Comparison of ENCODE assay signal across 23 cellular contexts in the genomic region with DNA sequence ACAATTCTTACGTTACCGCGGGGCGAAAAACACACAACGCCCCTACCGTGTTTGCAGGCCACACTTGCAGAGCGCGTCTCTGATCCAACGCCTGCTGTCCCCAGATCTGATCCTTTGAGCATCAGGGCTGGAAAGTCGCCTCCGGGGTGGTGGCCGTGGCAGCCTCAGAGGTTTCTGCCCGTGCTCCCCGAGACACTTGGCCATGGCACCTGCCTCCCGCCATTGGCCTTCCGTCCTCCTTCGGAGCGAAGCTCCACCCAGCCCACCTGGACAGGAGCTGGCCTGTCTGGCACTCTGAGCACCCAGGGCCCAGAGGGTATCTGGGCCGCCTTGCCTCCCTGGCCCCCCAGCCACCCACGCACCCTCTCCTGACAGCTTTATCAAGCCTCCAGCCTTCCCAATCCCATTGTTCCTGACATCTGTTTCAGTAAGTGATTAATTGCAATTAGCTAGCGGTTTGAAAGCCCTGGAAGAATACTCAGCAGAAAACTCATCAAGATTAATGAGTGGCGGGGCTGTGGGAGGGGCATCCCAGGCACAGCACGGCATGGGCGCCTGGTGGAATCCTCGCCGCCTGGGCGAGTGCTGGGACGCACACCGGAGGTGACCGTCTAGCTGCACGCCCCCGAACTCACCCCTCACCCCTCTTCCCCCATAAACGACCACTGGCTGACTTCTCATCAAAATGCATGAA.
DNase-seq lines count a peak whose midpoint lies in the region; ATAC-seq and TF ChIP-seq lines count a peak whose summit lies in the region.
"Had no signal": no experiment of that assay in that cellular context is flagged by ENCODE, and none has a peak within 500 bp of the region (broad histone marks: within the 10 kb centered on the region; RNA-seq: fewer than 3 reads in every experiment).

No MANE protein-coding gene starts in this region.

- in situ Hi-C loops in transverse colon (cut with MboI; ENCODE audit: low pct_ligation_motif_present in 1 of 4, low pct_unique_long_range_greater_than_20kb in 1 of 4, low sequenced_read_pairs in 3 of 4): loop anchor here in 2 of 4 donors (10.0 to 25.0 kb wide), 2 partner anchors 63 to 181 kb away; a partner anchor contains a TSS

- 90 to 91% methylated on average over 33 of the region's 33 CpGs for WGBS in heart right ventricle, 2 donors
- 92% methylated on average over 33 of the region's 33 CpGs; no CpG with 5 or more reads in 1 of the 2 donors for WGBS in transverse colon (ENCODE audit: low coverage in 1 of 2), 2 donors

- intact Hi-C loops in left cardiac atrium (cut with DNase I) (no loop called here), heart right ventricle (cut with DNase I) (no loop called here), left ventricle myocardium superior (cut with micrococcal nuclease) (no loop called here), transverse colon (cut with DNase I; ENCODE audit: low total_unique reads) (no loop called here)

- ATAC-seq in left cardiac atrium: no peak
- ATAC-seq in heart right ventricle: no peak
- no peak for ATAC-seq in left ventricle myocardium superior
- ATAC-seq in GM21576 (IDR thresholded peaks at IDR 0.05; ENCODE audit: unreplicated experiment): no peak
- ATAC-seq: activated CD8-positive, alpha-beta T cell treated with anti-CD3 and anti-CD28 coated beads for 36 hours; effector memory CD8-positive, alpha-beta T cell; gastroesophageal sphincter; naive thymus-derived CD8-positive, alpha-beta T cell had no signal

- H3K4me3 ChIP-seq in heart right ventricle: no peak overlapping the region
- no peak overlapping the region for H3K4me3 ChIP-seq in transverse colon
- H3K4me3 ChIP-seq: ascending aorta, esophagus squamous epithelium, gastroesophageal sphincter, prostate gland, SK-N-MC, smooth muscle cell had no signal

- TF ChIP-seq CTCF in heart right ventricle (IDR thresholded peaks at IDR 0.05) (no peak), transverse colon (IDR thresholded peaks at IDR 0.05) (no peak)

- no peak for TF ChIP-seq POLR2A in transverse colon (IDR thresholded peaks at IDR 0.05)

- H3K4me1 ChIP-seq in heart right ventricle: peaks cover 0 to 7% (median 3%) of the 10 kb centered on the region in 9 donors
- peaks cover 8 to 11% (median 10%) of the 10 kb centered on the region in 4 donors for H3K4me1 ChIP-seq in transverse colon

- H3K36me3 ChIP-seq in heart right ventricle (no peaks in the 10 kb centered on the region), transverse colon (no peaks in the 10 kb centered on the region)
- H3K36me3 ChIP-seq: ascending aorta, esophagus squamous epithelium, gastroesophageal sphincter, prostate gland had no signal

- DNase-seq in left cardiac atrium (peak; percentile 16), heart right ventricle (no peak), NCI-H524 treated with DMSO at 0.1 percent for 48 hours (lab: John Stamatoyannopoulos, UW) (peak; percentile 81), left ventricle myocardium superior (peak; percentile 12), transverse colon (peak; percentile 5), A172 (ENCODE audit: low spot score) (no peak)
- no peak for DNase-seq in stimulated activated CD4-positive, alpha-beta T cell treated with anti-CD3 and anti-CD28 coated beads, Interleukin-2, amount 100 ng/mL, for 48 hours
- DNase-seq: activated CD8-positive, alpha-beta T cell treated with anti-CD3 and anti-CD28 coated beads for 36 hours; activated T-cell treated with anti-CD3 and anti-CD28 coated beads, Interleukin-2, amount 50 U/mL, for 48 hours; COR-L47; effector memory CD8-positive, alpha-beta T cell; EL; esophagus squamous epithelium; mesenchymal stem cell; NCI-H1417 treated with DMSO at 0.1 percent for 48 hours had no signal

- TF ChIP-seq EP300 in transverse colon (IDR thresholded peaks at IDR 0.05; ENCODE audit: low read depth): no peak

- no peaks in the 10 kb centered on the region for H3K9me3 ChIP-seq in heart right ventricle
- H3K9me3 ChIP-seq in transverse colon: no peaks in the 10 kb centered on the region
- H3K9me3 ChIP-seq: ascending aorta, esophagus squamous epithelium, gastroesophageal sphincter, prostate gland had no signal

- no peak overlapping the region for H3K27ac ChIP-seq in heart right ventricle
- H3K27ac ChIP-seq in transverse colon: no peak overlapping the region
- H3K27ac ChIP-seq: ascending aorta, esophagus squamous epithelium, gastroesophageal sphincter, HL-60, prostate gland, SK-N-MC had no signal

- H3K27me3 ChIP-seq in heart right ventricle (no peaks in the 10 kb centered on the region), transverse colon (no peaks in the 10 kb centered on the region)
- H3K27me3 ChIP-seq: ascending aorta, esophagus squamous epithelium, gastroesophageal sphincter had no signal

Comparison
In these comparisons a context has a peak if more than half of its experiments do, and no peak if none do; other contexts are left out.
1. DNase-seq: peak in left cardiac atrium (single experiment), NCI-H524 treated with DMSO at 0.1 percent for 48 hours (single experiment), left ventricle myocardium superior (single experiment) and transverse colon (single experiment); none in heart right ventricle (0 of 2), A172 (single experiment) and stimulated activated CD4-positive, alpha-beta T cell treated with anti-CD3 and anti-CD28 coated beads, Interleukin-2, amount 100 ng/mL, for 48 hours (0 of 2).